In genomic region chr9:125145425-125145824, GRCh38 we compare ENCODE assay signal across 23 cellular contexts.
"Had no signal": no experiment of that assay in that cellular context is flagged by ENCODE, and none has a peak within 500 bp of the region (broad histone marks: within the 10 kb centered on the region; RNA-seq: fewer than 3 reads in every experiment).

No MANE protein-coding gene starts in this region.

- DNase-seq: activated CD4-positive, alpha-beta T cell treated with anti-CD3 and anti-CD28 coated beads for 1 hour; activated CD4-positive, alpha-beta T cell treated with anti-CD3 and anti-CD28 coated beads, Interleukin-2, amount 50 U/mL, for 4 hours; activated naive CD4-positive, alpha-beta T cell; activated naive CD8-positive, alpha-beta T cell treated with anti-CD3 and anti-CD28 coated beads, Interleukin-2, amount 10 ng/mL, durations not matched to agents 7 days and 5 days; activated T-cell treated with anti-CD3 and anti-CD28 coated beads for 4 hours; hippocampal formation; left ventricle myocardium superior; mucosa of descending colon; posterior cingulate gyrus; retina; stimulated activated CD4-positive, alpha-beta T cell treated with anti-CD3 and anti-CD28 coated beads, Interleukin-4, amount 100 ng/mL, for 4 hours; stimulated activated CD8-positive, alpha-beta memory T cell treated with anti-CD3 and anti-CD28 coated beads, Interleukin-4, amount 100 ng/mL, for 48 hours; stimulated activated naive CD4-positive, alpha-beta T cell treated with Interleukin-2 at 50 U/mL for 16 hours; substantia nigra; T1000; transverse colon had no signal

- H3K27ac ChIP-seq: ascending aorta, cardiac muscle cell, skin epidermis, vagina, VCaP had no signal

- H3K4me3 ChIP-seq: ascending aorta, cardiac muscle cell, mucosa of descending colon, skin epidermis, transverse colon, vagina had no signal

- H3K36me3 ChIP-seq: vagina had no signal

- ATAC-seq: esophagus mucosa; left ventricle myocardium superior; mucosa of descending colon; naive thymus-derived CD4-positive, alpha-beta T cell had no signal

- H3K9me3 ChIP-seq: ascending aorta, mucosa of descending colon, transverse colon, vagina had no signal
